In genomic region chr1:113552244-113552643, GRCh38 we compare ENCODE assay signal across 16 cellular contexts.
"Had no signal": no experiment of that assay in that cellular context is flagged by ENCODE, and none has a peak within 500 bp of the region (broad histone marks: within the 10 kb centered on the region; RNA-seq: fewer than 3 reads in every experiment).

No MANE protein-coding gene starts in this region.

- H3K27ac ChIP-seq: cardiac muscle cell, esophagus muscularis mucosa, lower lobe of right lung, right atrium auricular region, skin epidermis, tibial nerve, VCaP had no signal

- DNase-seq: activated CD4-positive, alpha-beta T cell treated with anti-CD3 and anti-CD28 coated beads, Interleukin-2, amount 50 U/mL, for 48 hours; activated gamma-delta T cell treated with Interleukin-2 at 50 U/mL for 16 hours; activated T-cell treated with anti-CD3 and anti-CD28 coated beads for 4 hours; endodermal cell; foreskin melanocyte; hypothalamus; islet precursor cell; lower lobe of right lung; T1000 had no signal

- H3K9me3 ChIP-seq: esophagus muscularis mucosa, lower lobe of right lung, right atrium auricular region had no signal

- H3K36me3 ChIP-seq: lower lobe of right lung, right atrium auricular region had no signal

- H3K27me3 ChIP-seq: cardiac muscle cell, esophagus muscularis mucosa, right atrium auricular region, tibial nerve had no signal

- H3K4me3 ChIP-seq: cardiac muscle cell, esophagus muscularis mucosa, lower lobe of right lung, right atrium auricular region, skin epidermis, tibial nerve had no signal

- ATAC-seq: activated naive CD4-positive, alpha-beta T cell treated with anti-CD3 and anti-CD28 coated beads, Interleukin-2, amount 50 U/mL, for 72 hours; lower lobe of right lung had no signal

- H3K4me1 ChIP-seq: esophagus muscularis mucosa, lower lobe of right lung, right atrium auricular region, tibial nerve had no signal
